10 cellular contexts compared by ENCODE assay signal in the genomic region with DNA sequence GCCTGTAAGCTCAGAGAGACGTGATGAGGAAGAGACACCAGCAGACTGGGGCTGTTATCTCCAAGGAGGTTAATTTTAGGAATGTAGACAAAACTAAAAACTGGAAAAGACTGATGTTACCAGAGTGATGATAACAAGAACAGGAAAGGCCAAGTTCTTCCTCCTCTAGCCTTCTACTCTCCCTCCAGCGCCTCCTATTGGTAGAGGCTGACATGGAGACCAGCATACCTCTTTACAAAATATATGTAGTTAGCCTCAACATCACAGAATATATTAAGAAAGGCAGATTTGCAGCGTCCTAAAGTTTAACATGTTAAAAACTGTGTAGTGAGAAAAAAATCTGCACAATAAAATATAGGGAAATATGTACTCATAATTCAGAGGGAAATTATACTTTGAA.
DNase-seq lines count a peak whose midpoint lies in the region; ATAC-seq, FAIRE-seq and TF ChIP-seq lines count a peak whose summit lies in the region.
"Had no signal": no experiment of that assay in that cellular context is flagged by ENCODE, and none has a peak within 500 bp of the region (broad histone marks: within the 10 kb centered on the region; RNA-seq: fewer than 3 reads in every experiment).

No MANE protein-coding gene starts in this region.

- intact Hi-C loops in Right ventricle myocardium inferior (cut with DNase I) (no loop called here), Right ventricle myocardium superior (cut with DNase I) (no loop called here)

- no peaks in the 10 kb centered on the region for H3K36me3 ChIP-seq in bronchial epithelial cell (ENCODE audit: control insufficient read depth, insufficient read depth, low read length)
- H3K36me3 ChIP-seq in small intestine (ENCODE audit: control insufficient read depth in 2 of 2, insufficient read depth in 2 of 2, low read length in 2 of 2) = no peaks in the 10 kb centered on the region
- no peaks in the 10 kb centered on the region for H3K36me3 ChIP-seq in effector memory CD4-positive, alpha-beta T cell (ENCODE audit: control insufficient read depth, insufficient read depth, low read length)

- WGBS in small intestine, 3 donors = 54 to 63% (median 58%) methylated on average over 3 of the region's 3 CpGs

- H3K27ac ChIP-seq in small intestine (ENCODE audit: low read depth in 1 of 2, low read length in 1 of 2) = no peak overlapping the region
- no peak overlapping the region for H3K27ac ChIP-seq in effector memory CD4-positive, alpha-beta T cell (ENCODE audit: insufficient read depth, low read length, poor library complexity, severe bottlenecking)

- peak; percentile 39 for TF ChIP-seq CTCF in bronchial epithelial cell (IDR thresholded peaks at IDR 0.05; ENCODE audit: insufficient read depth, low read length, severe bottlenecking)

- no peaks in the 10 kb centered on the region for H3K27me3 ChIP-seq in bronchial epithelial cell (ENCODE audit: control insufficient read depth, insufficient read depth, low read length)
- H3K27me3 ChIP-seq in small intestine (ENCODE audit: control insufficient read depth in 2 of 2, insufficient read depth in 2 of 2, low read length in 2 of 2) = no peaks in the 10 kb centered on the region
- no peaks in the 10 kb centered on the region for H3K27me3 ChIP-seq in effector memory CD4-positive, alpha-beta T cell (replicated peaks; ENCODE audit: control insufficient read depth, insufficient read depth, low read length, poor library complexity, severe bottlenecking)

- H3K4me1 ChIP-seq in small intestine (ENCODE audit: control insufficient read depth in 2 of 2, insufficient read depth in 1 of 2, low read depth in 1 of 2, low read length in 1 of 2) = no peaks in the 10 kb centered on the region
- no peaks in the 10 kb centered on the region for H3K4me1 ChIP-seq in effector memory CD4-positive, alpha-beta T cell (ENCODE audit: control insufficient read depth, insufficient read depth, low read length, poor library complexity, severe bottlenecking)

- H3K9me3 ChIP-seq in small intestine (ENCODE audit: control insufficient read depth, low read depth) = no peaks in the 10 kb centered on the region
- H3K9me3 ChIP-seq in effector memory CD4-positive, alpha-beta T cell (ENCODE audit: control insufficient read depth, low read length) = no peaks in the 10 kb centered on the region

- ATAC-seq in Right ventricle myocardium inferior (peak; percentile 23), Right ventricle myocardium superior (ENCODE audit: poor library complexity) (no peak)

- DNase-seq in Right ventricle myocardium inferior (ENCODE audit: missing footprints) (no peak), Right ventricle myocardium superior (no peak), HT-29 (ENCODE audit: low spot score) (peak; percentile 10), bronchial epithelial cell (ENCODE audit: low read depth) (no peak), small intestine (peak; percentile 12), NCI-H1694 (lab: John Stamatoyannopoulos, UW) (no peak), GM03348 (ENCODE audit: low spot score) (no peak)
- no peak for DNase-seq in effector memory CD4-positive, alpha-beta T cell
- DNase-seq: T1000 had no signal

- FAIRE-seq in bronchial epithelial cell (lab: Jason Lieb, UNC) (no peak), small intestine (lab: Jason Lieb, UNC) (no peak)
- FAIRE-seq: GM18507 had no signal

- H3K4me3 ChIP-seq in bronchial epithelial cell (ENCODE audit: low read depth, low read length) (no peak overlapping the region), small intestine (ENCODE audit: low read depth in 1 of 2, low read length in 2 of 2) (no peak overlapping the region)
- no peak overlapping the region for H3K4me3 ChIP-seq in effector memory CD4-positive, alpha-beta T cell (ENCODE audit: insufficient read depth, low read depth, low read length, poor library complexity, severe bottlenecking)

Comparison
In these comparisons a context has a peak if more than half of its experiments do, and no peak if none do; other contexts are left out.
1. DNase-seq: peak in HT-29 (single experiment) and small intestine (single experiment); none in Right ventricle myocardium inferior (single experiment), Right ventricle myocardium superior (single experiment), bronchial epithelial cell (single experiment), NCI-H1694 (single experiment), effector memory CD4-positive, alpha-beta T cell (0 of 3) and GM03348 (single experiment).